In the genomic region with DNA sequence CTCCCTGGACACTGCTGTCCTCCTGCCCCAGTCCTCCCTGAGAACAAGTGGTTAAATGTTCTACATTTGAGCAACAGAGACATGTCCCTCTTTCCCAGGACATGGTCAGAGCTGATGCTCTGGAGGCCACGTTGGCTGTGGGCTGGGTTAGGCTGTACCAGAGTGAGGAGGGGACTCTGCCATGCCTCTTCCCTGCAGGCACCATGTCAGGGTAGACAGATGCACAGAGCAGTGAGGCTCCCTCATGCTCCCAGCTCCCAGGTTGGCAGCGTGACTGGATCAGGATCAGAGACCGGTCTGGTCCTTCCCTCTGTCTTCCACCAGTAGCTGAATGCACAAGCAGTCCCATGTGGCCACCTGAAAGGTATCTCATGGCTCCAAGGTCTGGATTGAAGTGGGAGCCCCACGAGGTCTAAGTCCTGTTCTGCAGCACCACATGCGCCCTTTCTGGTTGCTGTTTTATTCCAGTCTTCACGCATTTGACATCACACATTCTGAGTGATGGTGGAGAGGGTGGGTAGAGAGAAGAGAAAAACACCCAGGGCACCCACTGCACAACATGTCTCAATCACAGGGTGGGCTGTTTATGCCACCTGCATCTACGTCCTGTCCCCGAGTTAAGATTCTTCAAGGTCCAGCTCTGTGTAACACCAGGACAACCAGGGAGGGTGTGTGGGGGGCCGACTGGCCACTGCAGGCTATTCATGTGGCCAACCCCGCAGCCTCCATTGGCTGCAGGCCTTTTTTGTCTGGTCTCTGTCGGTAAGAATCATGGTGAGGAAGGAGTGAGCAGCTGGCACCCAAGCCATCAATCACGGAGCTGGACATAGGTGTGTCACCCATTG, we compare ENCODE assay signal across 20 cellular contexts.
"Had no signal": no experiment of that assay in that cellular context is flagged by ENCODE, and none has a peak within 500 bp of the region (broad histone marks: within the 10 kb centered on the region; RNA-seq: fewer than 3 reads in every experiment).

No MANE protein-coding gene starts in this region.

- DNase-seq: activated CD4-positive, alpha-beta T cell treated with anti-CD3 and anti-CD28 coated beads for 4 hours; activated CD8-positive, alpha-beta memory T cell treated with anti-CD3 and anti-CD28 coated beads, Interleukin-2, amount 50 U/mL, for 4 hours; activated CD8-positive, alpha-beta T cell treated with anti-CD3 and anti-CD28 coated beads for 36 hours; activated naive CD4-positive, alpha-beta T cell treated with anti-CD3 and anti-CD28 coated beads, Interleukin-2, amount 50 U/mL, for 16 hours; activated T-cell treated with anti-CD3 and anti-CD28 coated beads, Interleukin-2, amount 50 U/mL, for 72 hours; NCI-H1092; NCI-H1417 treated with DMSO at 0.1 percent for 48 hours; NCI-H1694; NCI-H2029; NCI-H2107; NCI-H2171 treated with DMSO at 0.1 percent for 48 hours; NCI-H226; NCI-H526; NCI-H82; Right ventricle myocardium superior; RPMI8226 had no signal

- H3K27me3 ChIP-seq: breast epithelium, SJSA1 had no signal

- H3K4me3 Mint-ChIP-seq: activated CD8-positive, alpha-beta T cell treated with anti-CD3 and anti-CD28 coated beads for 36 hours; activated T-cell treated with anti-CD3 and anti-CD28 coated beads, Interleukin-2, amount 50 U/mL, for 72 hours; T-helper 1 cell treated with Interleukin-12 subunit alpha and Interleukin-12 subunit beta and Interleukin-4 antibody, amounts not matched to agents 30 μg/mL and 1 μg/mL, for 36 hours had no signal

- H3K36me3 ChIP-seq: breast epithelium had no signal

- H3K9me3 Mint-ChIP-seq: activated CD8-positive, alpha-beta T cell treated with anti-CD3 and anti-CD28 coated beads for 36 hours; activated T-cell treated with anti-CD3 and anti-CD28 coated beads, Interleukin-2, amount 50 U/mL, for 72 hours; T-helper 1 cell treated with Interleukin-12 subunit alpha and Interleukin-12 subunit beta and Interleukin-4 antibody, amounts not matched to agents 30 μg/mL and 1 μg/mL, for 36 hours had no signal

- ATAC-seq: activated CD4-positive, CD25-positive, alpha-beta regulatory T cell treated with anti-CD3 and anti-CD28 coated beads, Interleukin-2, amount 50 U/mL, for 24 hours; activated CD8-positive, alpha-beta T cell treated with anti-CD3 and anti-CD28 coated beads for 36 hours; activated T-cell treated with anti-CD3 and anti-CD28 coated beads, Interleukin-2, amount 50 U/mL, for 72 hours had no signal

- H3K4me3 ChIP-seq: breast epithelium, SJSA1 had no signal

- H3K27me3 Mint-ChIP-seq: activated CD8-positive, alpha-beta T cell treated with anti-CD3 and anti-CD28 coated beads for 36 hours had no signal

- H3K27ac Mint-ChIP-seq: activated CD8-positive, alpha-beta T cell treated with anti-CD3 and anti-CD28 coated beads for 36 hours; activated T-cell treated with anti-CD3 and anti-CD28 coated beads, Interleukin-2, amount 50 U/mL, for 72 hours; T-helper 1 cell treated with Interleukin-12 subunit alpha and Interleukin-12 subunit beta and Interleukin-4 antibody, amounts not matched to agents 30 μg/mL and 1 μg/mL, for 36 hours had no signal
